Comparison of ENCODE assay signal across 3 cellular contexts in the genomic region with DNA sequence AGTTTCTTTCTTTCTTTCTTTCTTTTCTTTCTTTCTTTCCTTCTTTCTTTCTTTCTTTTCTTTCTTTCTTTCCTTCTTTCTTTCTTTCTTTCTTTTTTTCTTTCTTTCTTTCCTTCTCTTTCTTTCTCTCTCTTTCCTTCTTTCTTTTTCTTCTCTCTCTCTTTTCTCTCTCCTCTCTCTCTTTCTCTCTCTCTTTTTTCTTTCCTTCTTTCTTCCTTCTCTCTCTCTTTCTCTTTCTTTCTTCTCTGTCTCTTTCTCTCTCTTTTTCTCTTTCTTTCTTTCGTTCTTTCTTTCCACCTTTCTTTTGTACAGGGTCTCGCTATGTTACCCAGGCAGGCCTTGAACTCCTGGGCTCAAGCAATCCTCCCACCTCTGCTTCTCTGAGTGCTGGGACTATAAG. TPM values are rescaled to one million over a fixed set of nuclear protein-coding genes. Genes with fewer than 3 reads are reported as not detected.
"Had no signal": no experiment of that assay in that cellular context is flagged by ENCODE, and none has a peak within 500 bp of the region (broad histone marks: within the 10 kb centered on the region; RNA-seq: fewer than 3 reads in every experiment).

No MANE protein-coding gene starts in this region.

RNA-seq across cellular contexts. Expression of gene CLEC19A, which starts 35.7 kb away (rescaled TPM):
- total RNA-seq: LHCN-M2, M059J, MCF 10A had no signal
